In genomic region chr7:26307226-26307625, GRCh38 we compare ENCODE assay signal across 2 cellular contexts.
TF ChIP-seq lines count a peak whose summit lies in the region.

No MANE protein-coding gene starts in this region.

TF ChIP-seq in H1, 55 proteins besides CTCF, POLR2A, EP300 and RAD21:
- TF ChIP-seq TCF12 (IDR thresholded peaks at IDR 0.05; ENCODE audit: low read depth, low read length) (no peak), SP2 (IDR thresholded peaks at IDR 0.05; ENCODE audit: low read length) (no peak), KDM1A (IDR thresholded peaks at IDR 0.05; ENCODE audit: borderline replicate concordance, low read length) (no peak), SIN3A (conservative IDR thresholded peaks at IDR 0.05 in 1 of 2, IDR thresholded peaks at IDR 0.05 in 1 of 2; ENCODE audit: low read depth in 1 of 2, low read length in 2 of 2) (no peak), RBBP5 (IDR thresholded peaks at IDR 0.05; ENCODE audit: borderline replicate concordance, low read depth, low read length) (no peak), PHF8 (conservative IDR thresholded peaks at IDR 0.05; ENCODE audit: low read depth, low read length) (no peak), EGR1 (IDR thresholded peaks at IDR 0.05; ENCODE audit: borderline replicate concordance, low read depth, low read length) (no peak), ATF2 (IDR thresholded peaks at IDR 0.05; ENCODE audit: low read length) (no peak)

TF ChIP-seq in WTC11, 78 proteins besides CTCF, POLR2A, EP300 and RAD21:
- no peak for TF ChIP-seq ZNF416 (CRISPR knock-in tag; IDR thresholded peaks at IDR 0.05)
- no peak for TF ChIP-seq CREM (CRISPR knock-in tag; IDR thresholded peaks at IDR 0.05)
- no peak for TF ChIP-seq FOXP4 (CRISPR knock-in tag; IDR thresholded peaks at IDR 0.05)
- TF ChIP-seq MAX (CRISPR knock-in tag; IDR thresholded peaks at IDR 0.05), result no peak
- TF ChIP-seq ZNF219 (CRISPR knock-in tag; IDR thresholded peaks at IDR 0.05; ENCODE audit: borderline replicate concordance), result no peak
- TF ChIP-seq NR2C2 (CRISPR knock-in tag; IDR thresholded peaks at IDR 0.05), result no peak
- no peak for TF ChIP-seq ZNF138 (CRISPR knock-in tag; conservative IDR thresholded peaks at IDR 0.05)
- no peak for TF ChIP-seq ZNF671 (CRISPR knock-in tag; IDR thresholded peaks at IDR 0.05)
- TF ChIP-seq, protein P1, sequence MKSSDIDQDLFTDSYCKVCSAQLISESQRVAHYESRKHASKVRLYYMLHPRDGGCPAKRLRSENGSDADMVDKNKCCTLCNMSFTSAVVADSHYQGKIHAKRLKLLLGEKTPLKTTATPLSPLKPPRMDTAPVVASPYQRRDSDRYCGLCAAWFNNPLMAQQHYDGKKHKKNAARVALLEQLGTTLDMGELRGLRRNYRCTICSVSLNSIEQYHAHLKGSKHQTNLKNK (CRISPR knock-in tag; IDR thresholded peaks at IDR 0.05), result no peak
- TF ChIP-seq EMX1 (CRISPR knock-in tag; IDR thresholded peaks at IDR 0.05), result no peak
- no peak for TF ChIP-seq ATF2 (CRISPR knock-in tag; IDR thresholded peaks at IDR 0.05; ENCODE audit: borderline replicate concordance, low read depth)
- TF ChIP-seq, protein P2, sequence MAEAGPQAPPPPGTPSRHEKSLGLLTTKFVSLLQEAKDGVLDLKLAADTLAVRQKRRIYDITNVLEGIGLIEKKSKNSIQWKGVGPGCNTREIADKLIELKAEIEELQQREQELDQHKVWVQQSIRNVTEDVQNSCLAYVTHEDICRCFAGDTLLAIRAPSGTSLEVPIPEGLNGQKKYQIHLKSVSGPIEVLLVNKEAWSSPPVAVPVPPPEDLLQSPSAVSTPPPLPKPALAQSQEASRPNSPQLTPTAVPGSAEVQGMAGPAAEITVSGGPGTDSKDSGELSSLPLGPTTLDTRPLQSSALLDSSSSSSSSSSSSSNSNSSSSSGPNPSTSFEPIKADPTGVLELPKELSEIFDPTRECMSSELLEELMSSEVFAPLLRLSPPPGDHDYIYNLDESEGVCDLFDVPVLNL (CRISPR knock-in tag; IDR thresholded peaks at IDR 0.05; ENCODE audit: borderline replicate concordance, low read depth), result no peak
- TF ChIP-seq TEAD1 (CRISPR knock-in tag; IDR thresholded peaks at IDR 0.05), result no peak
- TF ChIP-seq USF1 (CRISPR knock-in tag; IDR thresholded peaks at IDR 0.05), result no peak
- TF ChIP-seq HMGA2 (CRISPR knock-in tag; IDR thresholded peaks at IDR 0.05), result no peak
- TF ChIP-seq ZNF423 (CRISPR knock-in tag; IDR thresholded peaks at IDR 0.05), result no peak
- no peak for TF ChIP-seq ZNF396 (CRISPR knock-in tag; IDR thresholded peaks at IDR 0.05; ENCODE audit: borderline replicate concordance)
- TF ChIP-seq, protein P3, sequence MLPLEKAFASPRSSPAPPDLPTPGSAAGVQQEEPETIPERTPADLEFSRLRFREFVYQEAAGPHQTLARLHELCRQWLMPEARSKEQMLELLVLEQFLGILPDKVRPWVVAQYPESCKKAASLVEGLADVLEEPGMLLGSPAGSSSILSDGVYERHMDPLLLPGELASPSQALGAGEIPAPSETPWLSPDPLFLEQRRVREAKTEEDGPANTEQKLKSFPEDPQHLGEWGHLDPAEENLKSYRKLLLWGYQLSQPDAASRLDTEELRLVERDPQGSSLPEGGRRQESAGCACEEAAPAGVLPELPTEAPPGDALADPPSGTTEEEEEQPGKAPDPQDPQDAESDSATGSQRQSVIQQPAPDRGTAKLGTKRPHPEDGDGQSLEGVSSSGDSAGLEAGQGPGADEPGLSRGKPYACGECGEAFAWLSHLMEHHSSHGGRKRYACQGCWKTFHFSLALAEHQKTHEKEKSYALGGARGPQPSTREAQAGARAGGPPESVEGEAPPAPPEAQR (CRISPR knock-in tag; IDR thresholded peaks at IDR 0.05), result no peak
